Comparison of ENCODE assay signal across 28 cellular contexts in genomic region chr9:124455820-124456219, GRCh38. TPM values are rescaled to one million over a fixed set of nuclear protein-coding genes. Genes with fewer than 3 reads are reported as not detected.
DNase-seq lines count a peak whose midpoint lies in the region; ATAC-seq and TF ChIP-seq lines count a peak whose summit lies in the region.
"Had no signal": no experiment of that assay in that cellular context is flagged by ENCODE, and none has a peak within 500 bp of the region (broad histone marks: within the 10 kb centered on the region; RNA-seq: fewer than 3 reads in every experiment).

No MANE protein-coding gene starts in this region.

- H3K9me3 Mint-ChIP-seq in WTC11 = peaks cover 6% of the 10 kb centered on the region
- H3K9me3 Mint-ChIP-seq: GM23338 had no signal

- H2BK15ac ChIP-seq in neuronal stem cell (ENCODE audit: low read length) = no peak overlapping the region

- ATAC-seq in left ventricle myocardium superior = no peak
- no peak for ATAC-seq in WTC11
- no peak for ATAC-seq in upper lobe of right lung
- no peak for ATAC-seq in psoas muscle
- ATAC-seq: GM23338 had no signal

- H3K14ac ChIP-seq in neuronal stem cell (ENCODE audit: low read length) = no peak overlapping the region

- CTCF ChIA-PET in WTC11 (lab: Charles Lee) = no interaction called here

- POLR2A ChIA-PET in WTC11 (lab: Charles Lee) = no interaction called here

- H2BK120ac ChIP-seq in neuronal stem cell (ENCODE audit: low read depth, low read length) = no peak overlapping the region

- H3K27ac ChIP-seq in neuronal stem cell (replicated peaks; ENCODE audit: low read length) = no peak overlapping the region
- no peak overlapping the region for H3K27ac ChIP-seq in upper lobe of right lung
- no peak overlapping the region for H3K27ac ChIP-seq in psoas muscle
- H3K27ac ChIP-seq: BLaER1 treated with 17β-estradiol and CSF1 and Interleukin-3, amounts not matched to agents 10 nM and 100 nM had no signal

- H3K27me3 ChIP-seq in neuronal stem cell (ENCODE audit: control insufficient read depth in 3 of 3, insufficient read depth in 3 of 3, low read depth in 1 of 3, low read length in 3 of 3) (peaks cover 4 to 51% (median 32%) of the 10 kb centered on the region in 3 experiments), upper lobe of right lung (peaks cover 37% of the 10 kb centered on the region), psoas muscle (ENCODE audit: insufficient read depth in 3 of 3, low read length in 2 of 3) (peaks cover 0 to 35% (median 16%) of the 10 kb centered on the region in 3 donors)

- peaks cover 18% of the 10 kb centered on the region for H3K4me1 Mint-ChIP-seq in WTC11

- no peaks in the 10 kb centered on the region for H3K79me1 ChIP-seq in neuronal stem cell (ENCODE audit: low read depth, low read length)

- DNase-seq in cardiac septum (ENCODE audit: low spot score) = peak; percentile 41
- no peak for DNase-seq in left ventricle myocardium superior
- DNase-seq in WTC11 (ENCODE audit: low spot score) = no peak
- DNase-seq in neuronal stem cell (ENCODE audit: low spot score) = no peak
- peak; percentile 28 for DNase-seq in upper lobe of right lung
- no peak for DNase-seq in NCI-H1436 treated with DMSO at 0.1 percent for 48 hours (lab: John Stamatoyannopoulos, UW)
- DNase-seq in stimulated activated CD4-positive, alpha-beta T cell treated with anti-CD3 and anti-CD28 coated beads, Interleukin-4, amount 100 ng/mL, for 1 hour = no peak
- DNase-seq in psoas muscle = no peak
- DNase-seq: AML-193; CD4-positive, alpha-beta memory T cell; COR-L47; DMS53; KBM-7; MV-4-11; NCI-H1105; NCI-H146; NCI-H2029; NCI-H446; NCI-H524 treated with DMSO at 0.1 percent for 48 hours; NCI-H774; RPMI8226; SHP77 had no signal

- H3K4ac ChIP-seq in neuronal stem cell (ENCODE audit: low read length) = no peak overlapping the region

- H3K4me2 ChIP-seq in neuronal stem cell (ENCODE audit: insufficient read depth, low read length, poor library complexity, severe bottlenecking) = no peak overlapping the region
- H3K4me2 ChIP-seq: BLaER1 treated with 17β-estradiol and CSF1 and Interleukin-3, amounts not matched to agents 10 nM and 100 nM; GM23338 had no signal

- no peak overlapping the region for H2AFZ ChIP-seq in neuronal stem cell (ENCODE audit: low read length)
- H2AFZ ChIP-seq: GM23338 had no signal

- TF ChIP-seq CTCF in WTC11 (IDR thresholded peaks at IDR 0.05) = no peak
- TF ChIP-seq CTCF in upper lobe of right lung (IDR thresholded peaks at IDR 0.05) = no peak
- no peak for TF ChIP-seq CTCF in psoas muscle (IDR thresholded peaks at IDR 0.05)

- H2BK5ac ChIP-seq in neuronal stem cell (ENCODE audit: low read length) = no peak overlapping the region

- H3K9me3 ChIP-seq in neuronal stem cell (replicated peaks in 1 of 2; ENCODE audit: control insufficient read depth in 2 of 2, insufficient read depth in 1 of 2, low read depth in 1 of 2, low read length in 2 of 2) (peaks cover 0 to 4% of the 10 kb centered on the region in 2 donors), upper lobe of right lung (no peaks in the 10 kb centered on the region), psoas muscle (no peaks in the 10 kb centered on the region)
- H3K9me3 ChIP-seq: BLaER1 treated with 17β-estradiol and CSF1 and Interleukin-3, amounts not matched to agents 10 nM and 100 nM; HAP-1 had no signal

- no peak overlapping the region for H2BK12ac ChIP-seq in neuronal stem cell (ENCODE audit: low read length)

- H3K36me3 ChIP-seq in neuronal stem cell (replicated peaks in 1 of 2; ENCODE audit: control insufficient read depth in 2 of 2, insufficient read depth in 2 of 2, low read length in 2 of 2) (no peaks in the 10 kb centered on the region), upper lobe of right lung (no peaks in the 10 kb centered on the region), psoas muscle (ENCODE audit: insufficient read depth in 1 of 2, low read depth in 1 of 2) (no peaks in the 10 kb centered on the region)
- H3K36me3 ChIP-seq: BLaER1 treated with 17β-estradiol and CSF1 and Interleukin-3, amounts not matched to agents 10 nM and 100 nM; HAP-1 had no signal

- H3K27me3 Mint-ChIP-seq in WTC11 (ENCODE audit: low read depth) = peaks cover 27% of the 10 kb centered on the region

- WGBS in neuronal stem cell (ENCODE audit: extremely low coverage in 2 of 2, insufficient read length in 2 of 2, insufficient replicate concordance in 1 of 2), 2 donors = no CpG with 5 or more reads among the region's 7 CpGs
- 72 to 83% (median 79%) methylated on average over 7 of the region's 7 CpGs for WGBS in psoas muscle, 3 donors

- no peak overlapping the region for H3K27ac Mint-ChIP-seq in WTC11
- H3K27ac Mint-ChIP-seq: GM23338 had no signal

- H2AK5ac ChIP-seq in neuronal stem cell (ENCODE audit: low read depth, low read length) = no peak overlapping the region

- H3K4me1 ChIP-seq in neuronal stem cell (ENCODE audit: control insufficient read depth in 2 of 2, insufficient read depth in 1 of 2, low read depth in 1 of 2, low read length in 2 of 2) (peaks cover 5 to 9% of the 10 kb centered on the region in 2 donors), upper lobe of right lung (no peaks in the 10 kb centered on the region), psoas muscle (no peaks in the 10 kb centered on the region)
- H3K4me1 ChIP-seq: BLaER1 treated with 17β-estradiol and CSF1 and Interleukin-3, amounts not matched to agents 10 nM and 100 nM; HAP-1 had no signal

- H4K91ac ChIP-seq in neuronal stem cell (ENCODE audit: low read depth, low read length, poor library complexity) = no peak overlapping the region

- no peak overlapping the region for H4K8ac ChIP-seq in neuronal stem cell (ENCODE audit: low read depth, low read length)

- H3K18ac ChIP-seq in neuronal stem cell (ENCODE audit: low read length) = peak overlapping the region; percentile 67

- H3K4me3 Mint-ChIP-seq in WTC11 = no peak overlapping the region
- H3K4me3 Mint-ChIP-seq: CD4-positive, alpha-beta memory T cell; GM23338 had no signal

- H3K23ac ChIP-seq in neuronal stem cell (ENCODE audit: low read depth, low read length, poor library complexity) = peak overlapping the region; percentile 27

- H3K36me3 Mint-ChIP-seq in WTC11 = no peaks in the 10 kb centered on the region
- H3K36me3 Mint-ChIP-seq: CD4-positive, alpha-beta memory T cell had no signal

- H3K9ac ChIP-seq in neuronal stem cell (ENCODE audit: low read depth, low read length, poor library complexity) = no peak overlapping the region
- H3K9ac ChIP-seq: BLaER1 treated with 17β-estradiol and CSF1 and Interleukin-3, amounts not matched to agents 10 nM and 100 nM had no signal

- intact Hi-C loops in cardiac septum (cut with DNase I) (no loop called here), left ventricle myocardium superior (cut with micrococcal nuclease) (no loop called here), upper lobe of right lung (cut with DNase I) (no loop called here), psoas muscle (cut with DNase I) (no loop called here)

- H3K4me3 ChIP-seq in neuronal stem cell (ENCODE audit: low read length in 2 of 2) (no peak overlapping the region), upper lobe of right lung (no peak overlapping the region), psoas muscle (no peak overlapping the region)
- H3K4me3 ChIP-seq: BLaER1 treated with 17β-estradiol and CSF1 and Interleukin-3, amounts not matched to agents 10 nM and 100 nM; GM23338; HAP-1 had no signal

TF ChIP-seq in WTC11, 78 proteins besides CTCF, POLR2A, EP300 and RAD21:
- TF ChIP-seq GTF2I (CRISPR knock-in tag; conservative IDR thresholded peaks at IDR 0.05) (peak; percentile 52; the same call in 1 of the 2 replicates), IRF1 (CRISPR knock-in tag; IDR thresholded peaks at IDR 0.05) (no peak)

RNA-seq across cellular contexts. Expression of gene ADGRD2, which starts 5.6 kb away (rescaled TPM):
- total RNA-seq in cardiac septum (not detected), left ventricle myocardium superior (not detected), WTC11 (2021) (0.61 to 1.6 TPM (median 1.3 TPM) in 3 replicates), upper lobe of right lung (not detected), psoas muscle (not detected)
- 0.54 TPM for polyA plus RNA-seq in neuronal stem cell (2013, experiment 1 of 2)
- polyA plus RNA-seq in neuronal stem cell (2013, experiment 2 of 2) = 0.58 TPM
- not detected for polyA plus RNA-seq in psoas muscle
- total RNA-seq: CD4-positive, alpha-beta memory T cell; LHCN-M2; MCF 10A; SK-MEL-5 had no signal
- polyA plus RNA-seq: CD4-positive, alpha-beta memory T cell had no signal

RNA-seq across cellular contexts. Expression of gene PSMB7, which starts 40.6 kb away (rescaled TPM):
- total RNA-seq in cardiac septum (133 TPM), left ventricle myocardium superior (173 TPM), WTC11 (2021) (160 to 187 TPM (median 164 TPM) in 3 replicates), upper lobe of right lung (73.5 TPM), psoas muscle (100 to 1,000 TPM; 144 to 189 (median 168) TPM)
- 189 TPM for polyA plus RNA-seq in neuronal stem cell (2013, experiment 1 of 2)
- polyA plus RNA-seq in neuronal stem cell (2013, experiment 2 of 2) = 189 TPM
- 100 to 1,000 TPM; 247 to 421 (median 332) TPM for polyA plus RNA-seq in psoas muscle

RNA-seq across cellular contexts. Expression of gene NR5A1, which starts 51.4 kb away (rescaled TPM):
- total RNA-seq in cardiac septum = not detected
- total RNA-seq in left ventricle myocardium superior = not detected
- total RNA-seq in WTC11 (2021) = 0.39 to 0.77 TPM (median 0.60 TPM) in 3 replicates
- polyA plus RNA-seq in neuronal stem cell (2013, experiment 1 of 2) = 0.33 TPM
- 0.30 TPM for polyA plus RNA-seq in neuronal stem cell (2013, experiment 2 of 2)
- total RNA-seq in upper lobe of right lung = not detected
- total RNA-seq in psoas muscle = under 1 TPM in 2 of 4 donors, not detected in 2; 0.65 to 0.75 TPM
- under 1 TPM in 2 of 3 donors, not detected in 1; 0.01 to 0.04 TPM for polyA plus RNA-seq in psoas muscle
- total RNA-seq: CD4-positive, alpha-beta memory T cell; LHCN-M2; MCF 10A; SK-MEL-5 had no signal
- polyA plus RNA-seq: CD4-positive, alpha-beta memory T cell; GM23338 had no signal

Comparison
In these comparisons a context has a peak if more than half of its experiments do, and no peak if none do; other contexts are left out.
1. DNase-seq: peak in cardiac septum (single experiment) and upper lobe of right lung (single experiment); none in left ventricle myocardium superior (single experiment), WTC11 (single experiment), neuronal stem cell (single experiment), NCI-H1436 treated with DMSO at 0.1 percent for 48 hours (single experiment), stimulated activated CD4-positive, alpha-beta T cell treated with anti-CD3 and anti-CD28 coated beads, Interleukin-4, amount 100 ng/mL, for 1 hour (single experiment) and psoas muscle (0 of 2).